ENCODE assay signal across 17 cellular contexts in the genomic region with DNA sequence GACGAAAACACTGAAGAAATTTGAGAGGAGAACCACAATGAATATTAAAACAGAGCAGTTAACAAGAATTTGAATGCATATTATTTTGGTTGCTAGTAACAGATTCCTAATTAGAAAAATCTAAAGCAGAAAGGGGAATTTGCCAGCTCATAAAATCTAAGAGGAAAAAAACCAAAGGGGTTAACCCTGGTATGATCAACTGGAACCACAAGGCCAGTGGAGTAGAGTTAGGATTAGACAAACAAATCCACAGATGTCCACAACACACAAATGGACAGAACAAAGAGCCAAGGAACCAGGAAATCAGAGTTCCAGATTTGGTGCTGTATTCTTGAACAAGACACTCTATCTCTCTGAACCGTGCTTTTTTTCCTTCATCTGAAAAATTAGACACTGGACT.
DNase-seq lines count a peak whose midpoint lies in the region; ATAC-seq and TF ChIP-seq lines count a peak whose summit lies in the region.
"Had no signal": no experiment of that assay in that cellular context is flagged by ENCODE, and none has a peak within 500 bp of the region (broad histone marks: within the 10 kb centered on the region; RNA-seq: fewer than 3 reads in every experiment).

No MANE protein-coding gene starts in this region.

- H3K27me3 ChIP-seq in DND-41 (ENCODE audit: insufficient read depth, low read length, poor library complexity) = no peaks in the 10 kb centered on the region
- H3K27me3 ChIP-seq in smooth muscle cell (ENCODE audit: low read depth) = no peaks in the 10 kb centered on the region
- H3K27me3 ChIP-seq in neural progenitor cell = no peaks in the 10 kb centered on the region
- H3K27me3 ChIP-seq: BLaER1 had no signal

- H3K36me3 ChIP-seq in DND-41 (ENCODE audit: insufficient read depth, low read length) = peaks cover 60% of the 10 kb centered on the region
- no peaks in the 10 kb centered on the region for H3K36me3 ChIP-seq in smooth muscle cell (ENCODE audit: low read depth)
- H3K36me3 ChIP-seq in neural progenitor cell = no peaks in the 10 kb centered on the region
- H3K36me3 ChIP-seq: BLaER1, HAP-1 had no signal

- H3K27ac Mint-ChIP-seq in neural progenitor cell = no peak overlapping the region
- H3K27ac Mint-ChIP-seq: CD14-positive monocyte; CD4-positive, alpha-beta memory T cell had no signal

- WGBS in smooth muscle cell (ENCODE audit: low lambda C conversion rate) = 33% methylated on average over 2 of the region's 2 CpGs

- no peak overlapping the region for H3K4me3 Mint-ChIP-seq in neural progenitor cell
- H3K4me3 Mint-ChIP-seq: CD14-positive monocyte; CD4-positive, alpha-beta memory T cell had no signal

- no peak overlapping the region for H3K4me3 ChIP-seq in DND-41 (ENCODE audit: low read depth in 1 of 2, low read length in 2 of 2)
- no peak overlapping the region for H3K4me3 ChIP-seq in smooth muscle cell
- no peak overlapping the region for H3K4me3 ChIP-seq in neural progenitor cell
- H3K4me3 ChIP-seq: BLaER1, GM23248, HAP-1 had no signal

- ATAC-seq in DND-41 (ENCODE audit: insufficient read depth, low read depth) (no peak), HG03354 (IDR thresholded peaks at IDR 0.05; ENCODE audit: poor library complexity, severe bottlenecking, unreplicated experiment) (no peak)

- DNase-seq in DND-41 (no peak), NCI-H82 (lab: John Stamatoyannopoulos, UW) (peak; percentile 76), myocyte (ENCODE audit: low read depth) (peak; percentile 51), smooth muscle cell (lab: John Stamatoyannopoulos, UW; ENCODE audit: unreplicated experiment) (no peak), NCI-H2227 treated with DMSO at 0.1 percent for 48 hours (lab: John Stamatoyannopoulos, UW) (no peak), neural progenitor cell (ENCODE audit: low spot score) (no peak)
- DNase-seq: 8988T; CD4-positive, alpha-beta memory T cell; DMS 273 treated with DMSO at 0.1 percent for 48 hours; DMS53; GDM1; GM23248 had no signal

- H3K9me3 Mint-ChIP-seq in neural progenitor cell = peaks cover 3% of the 10 kb centered on the region

- H3K9ac ChIP-seq in DND-41 (ENCODE audit: low read depth, low read length) (no peak overlapping the region), smooth muscle cell (ENCODE audit: low read depth) (no peak overlapping the region), neural progenitor cell (no peak overlapping the region)
- H3K9ac ChIP-seq: BLaER1, GM23248 had no signal

- peaks cover 12% of the 10 kb centered on the region for H3F3A ChIP-seq in smooth muscle cell (ENCODE audit: low read depth)
- H3F3A ChIP-seq in neural progenitor cell (ENCODE audit: low read depth) = no peaks in the 10 kb centered on the region

- peak overlapping the region; percentile 9; the same call in 1 of the 2 replicates for H3K27ac ChIP-seq in DND-41 (ENCODE audit: low read length)
- peak overlapping the region; percentile 21 for H3K27ac ChIP-seq in smooth muscle cell (ENCODE audit: low read depth)
- H3K27ac ChIP-seq in neural progenitor cell = no peak overlapping the region
- H3K27ac ChIP-seq: BLaER1, GM23248, HL-60 had no signal

- no peaks in the 10 kb centered on the region for H3K4me1 ChIP-seq in DND-41 (ENCODE audit: insufficient read depth, low read length)
- H3K4me1 ChIP-seq in smooth muscle cell (ENCODE audit: low read depth) = no peaks in the 10 kb centered on the region
- H3K4me1 ChIP-seq in neural progenitor cell = no peaks in the 10 kb centered on the region
- H3K4me1 ChIP-seq: BLaER1, HAP-1 had no signal

- H3K27me3 Mint-ChIP-seq in neural progenitor cell (ENCODE audit: insufficient read depth, low read depth) = no peaks in the 10 kb centered on the region
- H3K27me3 Mint-ChIP-seq: CD4-positive, alpha-beta memory T cell had no signal

- H3K36me3 Mint-ChIP-seq in neural progenitor cell = no peaks in the 10 kb centered on the region
- H3K36me3 Mint-ChIP-seq: CD14-positive monocyte had no signal

- TF ChIP-seq CTCF in DND-41 (IDR thresholded peaks at IDR 0.05; ENCODE audit: borderline replicate concordance, extremely low read depth, low read length, poor library complexity, severe bottlenecking) (no peak), smooth muscle cell (IDR thresholded peaks at IDR 0.05; ENCODE audit: borderline replicate concordance, insufficient read depth, poor library complexity, severe bottlenecking) (no peak), neural progenitor cell (IDR thresholded peaks at IDR 0.05) (no peak)

- peaks cover 8% of the 10 kb centered on the region for H3K9me3 ChIP-seq in DND-41 (ENCODE audit: insufficient read depth, low read length, severe bottlenecking)
- H3K9me3 ChIP-seq in smooth muscle cell (replicated peaks; ENCODE audit: low read depth) = peaks cover 11% of the 10 kb centered on the region
- no peaks in the 10 kb centered on the region for H3K9me3 ChIP-seq in neural progenitor cell (ENCODE audit: low read depth)
- H3K9me3 ChIP-seq: HAP-1 had no signal

- H4K20me1 ChIP-seq in DND-41 (ENCODE audit: insufficient read depth, low read length) = no peaks in the 10 kb centered on the region
- H4K20me1 ChIP-seq in smooth muscle cell (ENCODE audit: low read depth) = no peaks in the 10 kb centered on the region
- H4K20me1 ChIP-seq in neural progenitor cell (ENCODE audit: low read depth) = no peaks in the 10 kb centered on the region
- H4K20me1 ChIP-seq: BLaER1 had no signal

- H3K4me1 Mint-ChIP-seq in neural progenitor cell = no peaks in the 10 kb centered on the region
- H3K4me1 Mint-ChIP-seq: CD14-positive monocyte; CD4-positive, alpha-beta memory T cell had no signal

- H2AFZ ChIP-seq in DND-41 (ENCODE audit: low read depth, low read length) = no peak overlapping the region
- no peak overlapping the region for H2AFZ ChIP-seq in smooth muscle cell (ENCODE audit: low read depth)
- no peak overlapping the region for H2AFZ ChIP-seq in neural progenitor cell (replicated peaks)
- H2AFZ ChIP-seq: GM23248 had no signal

- H3K79me2 ChIP-seq in DND-41 (ENCODE audit: insufficient read depth, low read length) (peaks cover 86% of the 10 kb centered on the region), smooth muscle cell (ENCODE audit: low read depth) (no peaks in the 10 kb centered on the region), neural progenitor cell (ENCODE audit: low read depth) (no peaks in the 10 kb centered on the region)

- H3K4me2 ChIP-seq in DND-41 (ENCODE audit: insufficient read depth, low read length) (no peak overlapping the region), smooth muscle cell (no peak overlapping the region), neural progenitor cell (no peak overlapping the region)
- H3K4me2 ChIP-seq: BLaER1 had no signal

Comparison
In these comparisons a context has a peak if more than half of its experiments do, and no peak if none do; other contexts are left out.
1. DNase-seq: peak in NCI-H82 (single experiment) and myocyte (single experiment); none in DND-41 (single experiment), smooth muscle cell (single experiment), NCI-H2227 treated with DMSO at 0.1 percent for 48 hours (single experiment) and neural progenitor cell (single experiment).